In genomic region chr4:105624530-105624929, GRCh38 we compare ENCODE assay signal across 10 cellular contexts.
DNase-seq lines count a peak whose midpoint lies in the region; ATAC-seq and TF ChIP-seq lines count a peak whose summit lies in the region.
"Had no signal": no experiment of that assay in that cellular context is flagged by ENCODE, and none has a peak within 500 bp of the region (broad histone marks: within the 10 kb centered on the region; RNA-seq: fewer than 3 reads in every experiment).

No MANE protein-coding gene starts in this region.

- intact Hi-C loops in sigmoid colon (cut with DNase I): no loop called here

- no peaks in the 10 kb centered on the region for H3K36me3 ChIP-seq in sigmoid colon
- H3K36me3 ChIP-seq: BLaER1 treated with 17β-estradiol and CSF1 and Interleukin-3, amounts not matched to agents 10 nM and 100 nM had no signal

- H3K27ac ChIP-seq in sigmoid colon: no peak overlapping the region
- H3K27ac ChIP-seq: BLaER1 treated with 17β-estradiol and CSF1 and Interleukin-3, amounts not matched to agents 10 nM and 100 nM; HL-60 had no signal

- ATAC-seq in GM19468 (IDR thresholded peaks at IDR 0.05; ENCODE audit: extremely low read depth, unreplicated experiment) (peak; percentile 47), HG03565 (IDR thresholded peaks at IDR 0.05; ENCODE audit: unreplicated experiment) (peak; percentile 48)
- ATAC-seq in stimulated activated naive CD8-positive, alpha-beta T cell treated with anti-CD3 and anti-CD28 coated beads, Interleukin-15, amount 100 ng/mL, for 72 hours: no peak

- no peak overlapping the region for H3K4me3 Mint-ChIP-seq in stimulated activated naive CD8-positive, alpha-beta T cell treated with anti-CD3 and anti-CD28 coated beads, Interleukin-15, amount 100 ng/mL, for 72 hours

- no peaks in the 10 kb centered on the region for H3K27me3 ChIP-seq in sigmoid colon
- H3K27me3 ChIP-seq: BLaER1 treated with 17β-estradiol and CSF1 and Interleukin-3, amounts not matched to agents 10 nM and 100 nM had no signal

- no peaks in the 10 kb centered on the region for H3K4me1 Mint-ChIP-seq in stimulated activated naive CD8-positive, alpha-beta T cell treated with anti-CD3 and anti-CD28 coated beads, Interleukin-15, amount 100 ng/mL, for 72 hours

- DNase-seq in A172 (ENCODE audit: low spot score) (peak; percentile 80), erythroblast (lab: John Stamatoyannopoulos, UW) (peak; percentile 17 to 41), NCI-H510A treated with DMSO at 0.1 percent for 48 hours (lab: John Stamatoyannopoulos, UW) (no peak), cerebellum (ENCODE audit: low spot score) (no peak), sigmoid colon (no peak)
- no peak for DNase-seq in stimulated activated naive CD8-positive, alpha-beta T cell treated with anti-CD3 and anti-CD28 coated beads, Interleukin-15, amount 100 ng/mL, for 72 hours

- no peaks in the 10 kb centered on the region for H3K9me3 ChIP-seq in sigmoid colon
- H3K9me3 ChIP-seq: BLaER1 treated with 17β-estradiol and CSF1 and Interleukin-3, amounts not matched to agents 10 nM and 100 nM had no signal

- no peak for TF ChIP-seq CTCF in sigmoid colon (IDR thresholded peaks at IDR 0.05)

- 37 to 58% methylated on average over 4 of the region's 4 CpGs for WGBS in sigmoid colon, 2 donors

- H3K9me3 Mint-ChIP-seq in stimulated activated naive CD8-positive, alpha-beta T cell treated with anti-CD3 and anti-CD28 coated beads, Interleukin-15, amount 100 ng/mL, for 72 hours: no peaks in the 10 kb centered on the region

- TF ChIP-seq POLR2A in erythroblast (IDR thresholded peaks at IDR 0.05; ENCODE audit: low read length) (no peak), sigmoid colon (IDR thresholded peaks at IDR 0.05) (no peak)

- no peak overlapping the region for H3K27ac Mint-ChIP-seq in stimulated activated naive CD8-positive, alpha-beta T cell treated with anti-CD3 and anti-CD28 coated beads, Interleukin-15, amount 100 ng/mL, for 72 hours

- no peak for TF ChIP-seq EP300 in sigmoid colon (IDR thresholded peaks at IDR 0.05)

- no peaks in the 10 kb centered on the region for H3K4me1 ChIP-seq in sigmoid colon

- H3K27me3 Mint-ChIP-seq in stimulated activated naive CD8-positive, alpha-beta T cell treated with anti-CD3 and anti-CD28 coated beads, Interleukin-15, amount 100 ng/mL, for 72 hours: peaks cover 10% of the 10 kb centered on the region

- no peak overlapping the region for H3K4me3 ChIP-seq in sigmoid colon
- H3K4me3 ChIP-seq: BLaER1 treated with 17β-estradiol and CSF1 and Interleukin-3, amounts not matched to agents 10 nM and 100 nM had no signal

Comparison
In these comparisons a context has a peak if more than half of its experiments do, and no peak if none do; other contexts are left out.
1. DNase-seq: peak in A172 (single experiment) and erythroblast (2 of 2); none in NCI-H510A treated with DMSO at 0.1 percent for 48 hours (single experiment), stimulated activated naive CD8-positive, alpha-beta T cell treated with anti-CD3 and anti-CD28 coated beads, Interleukin-15, amount 100 ng/mL, for 72 hours (0 of 2), cerebellum (single experiment) and sigmoid colon (single experiment).